In the genomic region with DNA sequence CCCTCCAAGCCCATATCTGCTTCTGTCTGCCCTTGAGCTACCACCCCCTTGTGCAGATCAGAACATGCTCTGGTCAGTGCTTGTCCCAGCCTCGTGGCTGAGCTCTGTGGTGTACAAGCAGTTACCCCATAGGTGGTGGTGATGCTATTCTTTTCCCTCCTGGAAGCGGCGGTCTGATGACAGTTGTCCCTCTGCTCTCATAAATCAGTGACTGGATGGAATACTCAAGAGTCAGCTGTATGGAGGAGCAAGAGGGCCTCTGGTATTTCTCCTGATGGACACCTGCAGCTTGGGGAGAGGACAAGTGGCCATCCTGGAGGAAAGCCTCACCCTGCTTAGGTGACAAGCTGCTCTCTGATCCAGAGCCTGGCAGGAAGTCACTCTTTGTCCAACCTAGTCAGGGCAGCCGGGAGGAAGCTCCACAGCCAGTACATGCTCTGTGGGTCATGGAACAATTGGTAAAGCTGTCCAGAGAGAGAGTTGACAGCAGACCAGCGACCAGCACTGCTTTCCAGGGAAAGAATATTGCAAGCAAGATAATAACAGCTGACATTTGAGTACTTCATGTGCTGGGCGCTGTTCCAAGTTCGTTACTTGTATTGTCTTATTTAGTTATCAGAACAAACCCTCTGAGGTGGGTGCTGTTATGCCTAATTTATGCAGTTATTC, we compare ENCODE assay signal across 14 cellular contexts. TPM values are rescaled to one million over a fixed set of nuclear protein-coding genes. Genes with fewer than 3 reads are reported as not detected.
A peak's percentile ranks its signal among the peaks of the same experiment; 100 is the strongest.
DNase-seq lines count a peak whose midpoint lies in the region; ATAC-seq lines count a peak whose summit lies in the region.
"Had no signal": no experiment of that assay in that cellular context is flagged by ENCODE, and none has a peak within 500 bp of the region (broad histone marks: within the 10 kb centered on the region; RNA-seq: fewer than 3 reads in every experiment).

No MANE protein-coding gene starts in this region.

- ATAC-seq in right cardiac atrium (peak; percentile 91 to 93), HG03108 (IDR thresholded peaks at IDR 0.05; ENCODE audit: unreplicated experiment) (no peak)
- ATAC-seq: body of pancreas; natural killer cell treated with Interleukin-12 subunit alpha and Interleukin-12 subunit beta and Interleukin-15 and Interleukin-18, amount 100 ng/mL, for 72 hours had no signal

- 52% methylated on average over 7 of the region's 7 CpGs for WGBS in right cardiac atrium

- no peaks in the 10 kb centered on the region for H3K27me3 ChIP-seq in right cardiac atrium (ENCODE audit: control insufficient read depth, insufficient read depth)
- H3K27me3 ChIP-seq: body of pancreas had no signal

- no peaks in the 10 kb centered on the region for H3K9me3 ChIP-seq in right cardiac atrium (ENCODE audit: control insufficient read depth, low read length)
- H3K9me3 ChIP-seq: body of pancreas had no signal

- intact Hi-C loops in right cardiac atrium (cut with DNase I) = no loop called here

- no peak overlapping the region for H3K4me3 ChIP-seq in right cardiac atrium (ENCODE audit: low read length)
- H3K4me3 ChIP-seq: body of pancreas had no signal

- H3K27ac ChIP-seq in right cardiac atrium (ENCODE audit: low read length) = peak overlapping the region; percentile 61
- H3K27ac ChIP-seq: body of pancreas had no signal

- H3K4me1 ChIP-seq in right cardiac atrium (ENCODE audit: control insufficient read depth, insufficient read depth, low read length) = peaks cover 13% of the 10 kb centered on the region
- H3K4me1 ChIP-seq: body of pancreas had no signal

- in situ Hi-C loops in G401 (cut with HindIII; ENCODE audit: low sequenced_read_pairs) = no loop called here

- DNase-seq in G401 (ENCODE audit: low spot score) (peak; percentile 38), NCI-H146 (lab: John Stamatoyannopoulos, UW) (peak; percentile 48), astrocyte of the hippocampus (ENCODE audit: low read depth, low spot score) (peak; percentile 14), right cardiac atrium (peak; percentile 31 to 71 (median 41)), NCI-H2107 treated with DMSO at 0.1 percent for 48 hours (lab: John Stamatoyannopoulos, UW; ENCODE audit: unreplicated experiment) (no peak), GF-D8 (lab: John Stamatoyannopoulos, UW) (no peak)
- DNase-seq in stimulated activated CD4-positive, alpha-beta T cell treated with anti-CD3 and anti-CD28 coated beads, Interleukin-4, amount 100 ng/mL, for 24 hours = no peak
- DNase-seq: activated naive CD4-positive, alpha-beta T cell treated with Interleukin-2 at 50 U/mL for 16 hours; body of pancreas; Calu3; KG1; NCI-H187 had no signal

RNA-seq across cellular contexts. Expression of gene SCAND1, which starts 47.2 kb away (rescaled TPM):
- total RNA-seq in G401 (2014; rRNA removed; shearing (Covaris generic)) = 83.0 and 147 TPM in 2 replicates
- total RNA-seq in right cardiac atrium = 10 to 100 TPM; 42.0 to 58.8 (median 44.4) TPM
- polyA plus RNA-seq in right cardiac atrium = 102 TPM

Comparison
In these comparisons a context has a peak if more than half of its experiments do, and no peak if none do; other contexts are left out.
1. DNase-seq: peak in G401 (single experiment), NCI-H146 (single experiment), astrocyte of the hippocampus (single experiment) and right cardiac atrium (3 of 3); none in NCI-H2107 treated with DMSO at 0.1 percent for 48 hours (single experiment), stimulated activated CD4-positive, alpha-beta T cell treated with anti-CD3 and anti-CD28 coated beads, Interleukin-4, amount 100 ng/mL, for 24 hours (single experiment) and GF-D8 (single experiment).